Comparison of ENCODE assay signal across 9 cellular contexts in genomic region chr1:74652711-74653131, GRCh38. TPM values are rescaled to one million over a fixed set of nuclear protein-coding genes. Genes with fewer than 3 reads are reported as not detected.
DNase-seq lines count a peak whose midpoint lies in the region; ATAC-seq, FAIRE-seq and TF ChIP-seq lines count a peak whose summit lies in the region.
"Had no signal": no experiment of that assay in that cellular context is flagged by ENCODE, and none has a peak within 500 bp of the region (broad histone marks: within the 10 kb centered on the region; RNA-seq: fewer than 3 reads in every experiment).

No MANE protein-coding gene starts in this region.

- H4K5ac ChIP-seq in H9 (ENCODE audit: insufficient read length, low read depth, low read length) = no peak overlapping the region

- H3K9me3 Mint-ChIP-seq in nephron progenitor cell = peaks cover 4% of the 10 kb centered on the region
- no peaks in the 10 kb centered on the region for H3K9me3 Mint-ChIP-seq in H9
- H3K9me3 Mint-ChIP-seq: activated naive CD4-positive, alpha-beta T cell treated with anti-CD3 and anti-CD28 coated beads, Interleukin-2, amount 50 U/mL, for 24 hours had no signal

- peak; percentile 96 for FAIRE-seq in GM19239 (lab: Jason Lieb, UNC)

- H2AFZ ChIP-seq in H9 (ENCODE audit: low read length) = no peak overlapping the region

- H3K4me2 ChIP-seq in H9 (ENCODE audit: insufficient read depth, insufficient read length, low read length) = no peak overlapping the region

- no peak overlapping the region for H2BK15ac ChIP-seq in H9 (ENCODE audit: low read depth, low read length)

- no peaks in the 10 kb centered on the region for H3K36me3 Mint-ChIP-seq in nephron progenitor cell (ENCODE audit: low read depth)
- H3K36me3 Mint-ChIP-seq in H9 (ENCODE audit: insufficient read depth in 1 of 3, low read depth in 3 of 3) = no peaks in the 10 kb centered on the region
- H3K36me3 Mint-ChIP-seq: activated naive CD4-positive, alpha-beta T cell treated with anti-CD3 and anti-CD28 coated beads, Interleukin-2, amount 50 U/mL, for 24 hours had no signal

- no peak overlapping the region for H3K18ac ChIP-seq in H9 (ENCODE audit: insufficient read length, low read depth, low read length)

- CTCF ChIA-PET in HEK293T (lab: Yijun Ruan, JAX) = no interaction called here

- TF ChIP-seq CTCF in nephron progenitor cell (IDR thresholded peaks at IDR 0.05) (no peak), H9 (conservative IDR thresholded peaks at IDR 0.05) (no peak)

- H3K27ac ChIP-seq in H9 (ENCODE audit: insufficient read length, low read depth, low read length) = no peak overlapping the region

- POLR2A ChIA-PET in HEK293T (lab: Yijun Ruan, JAX) = no interaction called here

- no peaks in the 10 kb centered on the region for H3K79me2 ChIP-seq in H9 (ENCODE audit: insufficient read depth, low read length)

- H2AK5ac ChIP-seq in H9 (ENCODE audit: insufficient read length, low read length) = no peak overlapping the region

- DNase-seq in AG08395 (ENCODE audit: low spot score) (peak; percentile 3), GM19239 (ENCODE audit: insufficient read length, low spot score) (peak; percentile 21), nephron progenitor cell (peak; percentile 11), H9 (no peak), HEK293T (ENCODE audit: extremely low spot score) (no peak)
- DNase-seq in NK-92 treated with Interleukin-12 subunit alpha and Interleukin-12 subunit beta, amount 100 ng/mL, for 24 hours (lab: John Stamatoyannopoulos, UW) = no peak

- H3K4me3 Mint-ChIP-seq in nephron progenitor cell (peak overlapping the region; percentile 60), H9 (no peak overlapping the region)
- H3K4me3 Mint-ChIP-seq: activated naive CD4-positive, alpha-beta T cell treated with anti-CD3 and anti-CD28 coated beads, Interleukin-2, amount 50 U/mL, for 24 hours had no signal

- ATAC-seq in HG03103 (IDR thresholded peaks at IDR 0.05; ENCODE audit: low read depth, unreplicated experiment) (peak; percentile 99), SK-N-SH treated with all-trans-retinoic acid at 6 μM for 48 hours (peak; percentile 84)

- no peaks in the 10 kb centered on the region for H4K20me1 ChIP-seq in H9 (ENCODE audit: control insufficient read depth, insufficient read depth, insufficient read length)

- H3K4me1 Mint-ChIP-seq in nephron progenitor cell = peaks cover 32% of the 10 kb centered on the region
- H3K4me1 Mint-ChIP-seq in H9 = peaks cover 0 to 4% of the 10 kb centered on the region in 2 experiments; a peak in 2 of 4 replicates
- H3K4me1 Mint-ChIP-seq: activated naive CD4-positive, alpha-beta T cell treated with anti-CD3 and anti-CD28 coated beads, Interleukin-2, amount 50 U/mL, for 24 hours had no signal

- H3K4ac ChIP-seq in H9 (ENCODE audit: low read depth, low read length) = no peak overlapping the region

- H2BK20ac ChIP-seq in H9 (ENCODE audit: low read depth, low read length, poor library complexity, severe bottlenecking) = no peak overlapping the region

- no peak overlapping the region for H4K91ac ChIP-seq in H9 (ENCODE audit: insufficient read length, low read depth, low read length)

- H3K23me2 ChIP-seq in H9 (ENCODE audit: insufficient read length, low read depth, low read length, poor library complexity, severe bottlenecking) = no peaks in the 10 kb centered on the region

- no peak overlapping the region for H2BK5ac ChIP-seq in H9 (ENCODE audit: insufficient read length, low read length)

- H3K27ac Mint-ChIP-seq in nephron progenitor cell (peak overlapping the region; percentile 97), H9 (peak overlapping the region in 1 of 3 experiments; percentile 18; a peak in 1 of 7 replicates)
- H3K27ac Mint-ChIP-seq: activated naive CD4-positive, alpha-beta T cell treated with anti-CD3 and anti-CD28 coated beads, Interleukin-2, amount 50 U/mL, for 24 hours had no signal

- no peak overlapping the region for H3K9ac ChIP-seq in H9 (ENCODE audit: extremely low read depth, insufficient read length, low read length)

- H3K79me1 ChIP-seq in H9 (ENCODE audit: insufficient read depth, low read depth, low read length, poor library complexity, severe bottlenecking) = no peaks in the 10 kb centered on the region

- H3K23ac ChIP-seq in H9 (ENCODE audit: insufficient read length, low read depth, low read length) = no peak overlapping the region

- no peak overlapping the region for H3T11ph ChIP-seq in H9 (ENCODE audit: low read length)

- H2BK12ac ChIP-seq in H9 (ENCODE audit: insufficient read length, low read depth, low read length) = no peak overlapping the region

- no peaks in the 10 kb centered on the region for H3K4me1 ChIP-seq in H9 (ENCODE audit: insufficient read depth, low read length)

- H3K27me3 Mint-ChIP-seq in nephron progenitor cell (ENCODE audit: low read depth, poor library complexity) (no peaks in the 10 kb centered on the region), H9 (ENCODE audit: low read depth) (no peaks in the 10 kb centered on the region)

- no peak overlapping the region for H4K8ac ChIP-seq in H9 (replicated peaks; ENCODE audit: insufficient read length, low read depth, low read length)

- no peaks in the 10 kb centered on the region for H3K27me3 ChIP-seq in H9 (ENCODE audit: insufficient read depth, low read length)

- WGBS in H9 (ENCODE audit: extremely low coverage, insufficient read length, low lambda C conversion rate) = no CpG with 5 or more reads among the region's 7 CpGs

- H2BK120ac ChIP-seq in H9 (ENCODE audit: low read depth, low read length, poor library complexity, severe bottlenecking) = no peak overlapping the region

- no peak overlapping the region for H3K56ac ChIP-seq in H9 (ENCODE audit: insufficient read length, low read depth, low read length)

- H3K14ac ChIP-seq in H9 (ENCODE audit: insufficient read depth, low read length) = no peak overlapping the region

- no peaks in the 10 kb centered on the region for H3K9me3 ChIP-seq in H9 (ENCODE audit: control insufficient read depth, low read depth, low read length)

TF ChIP-seq in SK-N-SH treated with all-trans-retinoic acid at 6 μM for 48 hours, 23 proteins besides CTCF, POLR2A, EP300 and RAD21 (continues in another document):
- TF ChIP-seq TOX (CRISPR knock-in tag; IDR thresholded peaks at IDR 0.05; ENCODE audit: borderline replicate concordance) (no peak), RARB (CRISPR knock-in tag; IDR thresholded peaks at IDR 0.05) (no peak), ZNF8 (CRISPR knock-in tag; IDR thresholded peaks at IDR 0.05) (no peak), ZFP30 (CRISPR knock-in tag; IDR thresholded peaks at IDR 0.05) (no peak), OSR1 (CRISPR knock-in tag; IDR thresholded peaks at IDR 0.05) (no peak), CSRNP3 (CRISPR knock-in tag; IDR thresholded peaks at IDR 0.05) (no peak), PPARA (CRISPR knock-in tag; IDR thresholded peaks at IDR 0.05; ENCODE audit: borderline replicate concordance) (no peak)

TF ChIP-seq in HEK293T, 16 proteins besides CTCF, POLR2A, EP300 and RAD21:
- TF ChIP-seq ZNF384 (IDR thresholded peaks at IDR 0.05) = no peak
- TF ChIP-seq FOXM1 (IDR thresholded peaks at IDR 0.05; ENCODE audit: borderline replicate concordance) = no peak

RNA-seq across cellular contexts. Expression of gene ERICH3, which starts 20.9 kb away (rescaled TPM):
- total RNA-seq in H9 (2021) = not detected in 2 replicates

Comparison
In these comparisons a context has a peak if more than half of its experiments do, and no peak if none do; other contexts are left out.
1. DNase-seq: peak in AG08395 (single experiment), GM19239 (single experiment) and nephron progenitor cell (single experiment); none in NK-92 treated with Interleukin-12 subunit alpha and Interleukin-12 subunit beta, amount 100 ng/mL, for 24 hours (single experiment), H9 (single experiment) and HEK293T (single experiment).